In genomic region chr10:69065406-69066361, GRCh38 we compare ENCODE assay signal across 8 cellular contexts. TPM values are rescaled to one million over a fixed set of nuclear protein-coding genes. Genes with fewer than 3 reads are reported as not detected.
DNase-seq lines count a peak whose midpoint lies in the region; ATAC-seq and TF ChIP-seq lines count a peak whose summit lies in the region.

No MANE protein-coding gene starts in this region.

- H3K36me3 ChIP-seq in right atrium auricular region = no peaks in the 10 kb centered on the region
- no peaks in the 10 kb centered on the region for H3K36me3 ChIP-seq in tibial artery
- no peaks in the 10 kb centered on the region for H3K36me3 ChIP-seq in SK-N-SH (replicated peaks in 1 of 2; ENCODE audit: control insufficient read depth in 1 of 2, insufficient read depth in 2 of 2, low read length in 1 of 2)

- no peak overlapping the region for H2AFZ ChIP-seq in SK-N-SH (ENCODE audit: low read depth)

- 64% methylated on average over 7 of the region's 8 CpGs for WGBS in SK-N-SH (ENCODE audit: low lambda C conversion rate)

- TF ChIP-seq RAD21 in SK-N-SH (IDR thresholded peaks at IDR 0.05; ENCODE audit: low read length) = no peak

- no peak overlapping the region for H3K9ac ChIP-seq in SK-N-SH

- H3K9me3 ChIP-seq in right atrium auricular region = no peaks in the 10 kb centered on the region
- no peaks in the 10 kb centered on the region for H3K9me3 ChIP-seq in tibial artery
- no peaks in the 10 kb centered on the region for H3K9me3 ChIP-seq in SK-N-SH

- H4K20me1 ChIP-seq in SK-N-SH (ENCODE audit: insufficient read depth) = no peaks in the 10 kb centered on the region

- peak overlapping the region; percentile 35 for H3K4me3 Mint-ChIP-seq in activated B cell treated with CpG ODN at 0.5 μM for 24 hours

- no peaks in the 10 kb centered on the region for H3K27me3 Mint-ChIP-seq in activated B cell treated with CpG ODN at 0.5 μM for 24 hours

- no peak overlapping the region for H3K4me2 ChIP-seq in SK-N-SH

- TF ChIP-seq CTCF in activated B cell treated with CpG ODN at 0.5 μM for 24 hours (IDR thresholded peaks at IDR 0.05) (no peak), right atrium auricular region (IDR thresholded peaks at IDR 0.05) (no peak), tibial artery (IDR thresholded peaks at IDR 0.05) (no peak), SK-N-SH (IDR thresholded peaks at IDR 0.05) (no peak)

- H3K4me1 ChIP-seq in right atrium auricular region (peaks cover 0 to 27% of the 10 kb centered on the region in 2 donors), tibial artery (peaks cover 0 to 39% (median 30%) of the 10 kb centered on the region in 4 donors), SK-N-SH (ENCODE audit: control insufficient read depth in 1 of 2, insufficient read depth in 2 of 2, low read depth in 1 of 2, low read length in 1 of 2) (peaks cover 0 to 5% of the 10 kb centered on the region in 2 experiments; a peak in 2 of 4 replicates)

- peak overlapping the region; percentile 78 for H3K27ac Mint-ChIP-seq in activated B cell treated with CpG ODN at 0.5 μM for 24 hours

- H3K4me1 Mint-ChIP-seq in activated B cell treated with CpG ODN at 0.5 μM for 24 hours = peaks cover 35% of the 10 kb centered on the region

- DNase-seq in activated effector memory CD4-positive, alpha-beta T cell treated with anti-CD3 and anti-CD28 coated beads, Interleukin-2, amount 50 U/mL, for 16 hours = peak; percentile 76
- DNase-seq in activated effector memory CD4-positive, alpha-beta T cell treated with Interleukin-2 at 50 U/mL for 16 hours = no peak
- peak; percentile 29 for DNase-seq in activated B cell treated with CpG ODN at 0.5 μM for 24 hours
- DNase-seq in right atrium auricular region (ENCODE audit: low spot score) = no peak
- peak in 1 of 2 donors; percentile 79 for DNase-seq in tibial artery
- DNase-seq in SK-N-SH = no peak
- DNase-seq in DMS53 (lab: John Stamatoyannopoulos, UW) = no peak

- no peaks in the 10 kb centered on the region for H3K9me2 ChIP-seq in SK-N-SH

- intact Hi-C loops in activated B cell treated with CpG ODN at 0.5 μM for 24 hours (cut with micrococcal nuclease) (loop anchor here (1.0 kb wide), 1 partner anchor 22 kb away; no protein-coding TSS in a partner anchor), tibial artery (cut with DNase I; ENCODE audit: low total_unique reads) (no loop called here)

- no peak for TF ChIP-seq EP300 in SK-N-SH (IDR thresholded peaks at IDR 0.05; ENCODE audit: borderline replicate concordance in 1 of 2, low read depth in 1 of 2, low read length in 1 of 2)

- H3F3A ChIP-seq in SK-N-SH (replicated peaks; ENCODE audit: insufficient read depth) = peaks cover 3% of the 10 kb centered on the region

- no peak overlapping the region for H3K4me3 ChIP-seq in right atrium auricular region
- H3K4me3 ChIP-seq in tibial artery = no peak overlapping the region
- H3K4me3 ChIP-seq in SK-N-SH (ENCODE audit: low read depth in 2 of 2, low read length in 1 of 2) = no peak overlapping the region

- CTCF ChIA-PET in activated B cell treated with CpG ODN at 0.5 μM for 24 hours (lab: Charles Lee) (interaction anchor here (1.0 to 1.4 kb wide), 3 partner anchors 22 to 27 kb away, joined by 3 to 5 read pairs (median 4); partner anchors contain the start of gene SRGN), SK-N-SH (lab: Yijun Ruan, JAX) (interaction anchor here (0.9 kb wide), 1 partner anchor 27 kb away, joined by 4 read pairs; no protein-coding TSS in a partner anchor)

- H3K27me3 ChIP-seq in right atrium auricular region (no peaks in the 10 kb centered on the region), tibial artery (no peaks in the 10 kb centered on the region), SK-N-SH (ENCODE audit: insufficient read depth) (no peaks in the 10 kb centered on the region)

- no peaks in the 10 kb centered on the region for H3K9me3 Mint-ChIP-seq in activated B cell treated with CpG ODN at 0.5 μM for 24 hours

- POLR2A ChIA-PET in activated B cell treated with CpG ODN at 0.5 μM for 24 hours (lab: Charles Lee) (interaction anchor here (0.9 to 2.8 kb wide), 6 partner anchors 12 to 57 kb away, joined by 3 to 37 read pairs (median 4); partner anchors contain the start of gene SRGN), SK-N-SH (lab: Yijun Ruan, JAX) (no interaction called here)

- H3K36me3 Mint-ChIP-seq in activated B cell treated with CpG ODN at 0.5 μM for 24 hours (ENCODE audit: low read depth) = no peaks in the 10 kb centered on the region

- ATAC-seq in HG03066 (IDR thresholded peaks at IDR 0.05; ENCODE audit: low read depth, unreplicated experiment) (peak; percentile 59), activated B cell treated with CpG ODN at 0.5 μM for 24 hours (ENCODE audit: low read depth) (peak; percentile 73)

- H3K79me2 ChIP-seq in SK-N-SH (ENCODE audit: insufficient read depth) = no peaks in the 10 kb centered on the region

- H3K27ac ChIP-seq in right atrium auricular region = peak overlapping the region; percentile 65 to 75
- peak overlapping the region; percentile 49 to 68 for H3K27ac ChIP-seq in tibial artery
- no peak overlapping the region for H3K27ac ChIP-seq in SK-N-SH (ENCODE audit: low read depth in 2 of 2, low read length in 1 of 2)

TF ChIP-seq in SK-N-SH, 30 proteins besides CTCF, POLR2A, EP300 and RAD21 (continues in another document):
- TF ChIP-seq TEAD4 (IDR thresholded peaks at IDR 0.05; ENCODE audit: borderline replicate concordance, insufficient read depth) (no peak), NFIC (IDR thresholded peaks at IDR 0.05; ENCODE audit: borderline replicate concordance) (no peak), GABPA (IDR thresholded peaks at IDR 0.05; ENCODE audit: low read depth) (no peak), POLR2AphosphoS5 (IDR thresholded peaks at IDR 0.05; ENCODE audit: low read depth, low read length) (no peak), TAF1 (IDR thresholded peaks at IDR 0.05; ENCODE audit: borderline replicate concordance, low read depth, low read length) (no peak), GATA2 (CRISPR knock-in tag; IDR thresholded peaks at IDR 0.05) (no peak), IRF3 (IDR thresholded peaks at IDR 0.05; ENCODE audit: low read depth, low read length) (no peak)
- TF ChIP-seq, protein P1, sequence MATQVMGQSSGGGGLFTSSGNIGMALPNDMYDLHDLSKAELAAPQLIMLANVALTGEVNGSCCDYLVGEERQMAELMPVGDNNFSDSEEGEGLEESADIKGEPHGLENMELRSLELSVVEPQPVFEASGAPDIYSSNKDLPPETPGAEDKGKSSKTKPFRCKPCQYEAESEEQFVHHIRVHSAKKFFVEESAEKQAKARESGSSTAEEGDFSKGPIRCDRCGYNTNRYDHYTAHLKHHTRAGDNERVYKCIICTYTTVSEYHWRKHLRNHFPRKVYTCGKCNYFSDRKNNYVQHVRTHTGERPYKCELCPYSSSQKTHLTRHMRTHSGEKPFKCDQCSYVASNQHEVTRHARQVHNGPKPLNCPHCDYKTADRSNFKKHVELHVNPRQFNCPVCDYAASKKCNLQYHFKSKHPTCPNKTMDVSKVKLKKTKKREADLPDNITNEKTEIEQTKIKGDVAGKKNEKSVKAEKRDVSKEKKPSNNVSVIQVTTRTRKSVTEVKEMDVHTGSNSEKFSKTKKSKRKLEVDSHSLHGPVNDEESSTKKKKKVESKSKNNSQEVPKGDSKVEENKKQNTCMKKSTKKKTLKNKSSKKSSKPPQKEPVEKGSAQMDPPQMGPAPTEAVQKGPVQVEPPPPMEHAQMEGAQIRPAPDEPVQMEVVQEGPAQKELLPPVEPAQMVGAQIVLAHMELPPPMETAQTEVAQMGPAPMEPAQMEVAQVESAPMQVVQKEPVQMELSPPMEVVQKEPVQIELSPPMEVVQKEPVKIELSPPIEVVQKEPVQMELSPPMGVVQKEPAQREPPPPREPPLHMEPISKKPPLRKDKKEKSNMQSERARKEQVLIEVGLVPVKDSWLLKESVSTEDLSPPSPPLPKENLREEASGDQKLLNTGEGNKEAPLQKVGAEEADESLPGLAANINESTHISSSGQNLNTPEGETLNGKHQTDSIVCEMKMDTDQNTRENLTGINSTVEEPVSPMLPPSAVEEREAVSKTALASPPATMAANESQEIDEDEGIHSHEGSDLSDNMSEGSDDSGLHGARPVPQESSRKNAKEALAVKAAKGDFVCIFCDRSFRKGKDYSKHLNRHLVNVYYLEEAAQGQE (IDR thresholded peaks at IDR 0.05; ENCODE audit: low read depth, low read length) = no peak
- TF ChIP-seq, protein P2, sequence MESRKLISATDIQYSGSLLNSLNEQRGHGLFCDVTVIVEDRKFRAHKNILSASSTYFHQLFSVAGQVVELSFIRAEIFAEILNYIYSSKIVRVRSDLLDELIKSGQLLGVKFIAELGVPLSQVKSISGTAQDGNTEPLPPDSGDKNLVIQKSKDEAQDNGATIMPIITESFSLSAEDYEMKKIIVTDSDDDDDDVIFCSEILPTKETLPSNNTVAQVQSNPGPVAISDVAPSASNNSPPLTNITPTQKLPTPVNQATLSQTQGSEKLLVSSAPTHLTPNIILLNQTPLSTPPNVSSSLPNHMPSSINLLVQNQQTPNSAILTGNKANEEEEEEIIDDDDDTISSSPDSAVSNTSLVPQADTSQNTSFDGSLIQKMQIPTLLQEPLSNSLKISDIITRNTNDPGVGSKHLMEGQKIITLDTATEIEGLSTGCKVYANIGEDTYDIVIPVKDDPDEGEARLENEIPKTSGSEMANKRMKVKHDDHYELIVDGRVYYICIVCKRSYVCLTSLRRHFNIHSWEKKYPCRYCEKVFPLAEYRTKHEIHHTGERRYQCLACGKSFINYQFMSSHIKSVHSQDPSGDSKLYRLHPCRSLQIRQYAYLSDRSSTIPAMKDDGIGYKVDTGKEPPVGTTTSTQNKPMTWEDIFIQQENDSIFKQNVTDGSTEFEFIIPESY (IDR thresholded peaks at IDR 0.05; ENCODE audit: borderline replicate concordance, low read depth) = no peak

RNA-seq across cellular contexts. Expression of gene SRGN, which starts 22.2 kb away (rescaled TPM):
- total RNA-seq in activated B cell treated with CpG ODN at 0.5 μM for 24 hours (91.4 and 95.5 TPM in 2 replicates), right atrium auricular region (100 to 1,000 TPM in 1 of 2 donors, 10 to 100 TPM in 1; 79.4 to 124 TPM)
- polyA plus RNA-seq in SK-N-SH (2012; rRNA removed) = 0.06 and 0.10 TPM in 2 replicates
- polyA plus RNA-seq in SK-N-SH (2012; cell fraction: cytosol; rRNA removed) = 0.07 TPM in 1 of 2 replicates, not detected in the other
- 0.05 TPM in 1 of 2 replicates, not detected in the other for polyA plus RNA-seq in SK-N-SH (2012; cell fraction: nucleus; rRNA removed)

RNA-seq across cellular contexts. Expression of gene VPS26A, which starts 58.3 kb away (rescaled TPM):
- total RNA-seq in activated B cell treated with CpG ODN at 0.5 μM for 24 hours (25.9 and 29.5 TPM in 2 replicates), right atrium auricular region (10 to 100 TPM; 19.3 to 20.1 TPM)
- 10.6 and 12.9 TPM in 2 replicates for polyA plus RNA-seq in SK-N-SH (2012; rRNA removed)
- 22.1 and 30.9 TPM in 2 replicates for polyA plus RNA-seq in SK-N-SH (2012; cell fraction: cytosol; rRNA removed)
- 3.1 and 8.3 TPM in 2 replicates for polyA plus RNA-seq in SK-N-SH (2012; cell fraction: nucleus; rRNA removed)

Comparison
In these comparisons a context has a peak if more than half of its experiments do, and no peak if none do; other contexts are left out.
1. DNase-seq: peak in activated effector memory CD4-positive, alpha-beta T cell treated with anti-CD3 and anti-CD28 coated beads, Interleukin-2, amount 50 U/mL, for 16 hours (single experiment) and activated B cell treated with CpG ODN at 0.5 μM for 24 hours (single experiment); none in activated effector memory CD4-positive, alpha-beta T cell treated with Interleukin-2 at 50 U/mL for 16 hours (single experiment), right atrium auricular region (single experiment), SK-N-SH (single experiment) and DMS53 (single experiment).
2. H3K27ac ChIP-seq: peak in right atrium auricular region (2 of 2) and tibial artery (2 of 2); none in SK-N-SH (0 of 2).